Comparison of ENCODE assay signal across 12 cellular contexts in the genomic region with DNA sequence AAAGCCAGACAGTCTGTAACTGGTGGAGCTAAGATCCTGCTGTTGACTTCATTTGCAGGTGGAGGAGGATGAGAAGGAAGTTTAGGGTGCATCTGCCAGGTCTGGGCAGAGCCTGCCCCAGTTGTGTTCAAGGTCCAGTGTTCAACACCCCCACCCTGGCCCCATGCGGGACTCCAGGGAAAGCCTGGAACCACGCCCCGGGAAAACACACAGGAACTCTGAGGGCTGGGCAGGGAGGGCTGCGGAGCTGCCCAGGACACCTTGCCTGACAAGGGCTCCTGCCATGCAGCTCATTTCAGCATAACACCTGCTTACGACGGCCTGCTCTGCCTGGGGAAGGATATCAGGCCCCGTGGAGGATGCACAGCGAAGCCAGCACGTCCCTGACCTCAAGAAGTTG.
DNase-seq lines count a peak whose midpoint lies in the region; ATAC-seq, FAIRE-seq and TF ChIP-seq lines count a peak whose summit lies in the region.
"Had no signal": no experiment of that assay in that cellular context is flagged by ENCODE, and none has a peak within 500 bp of the region (broad histone marks: within the 10 kb centered on the region; RNA-seq: fewer than 3 reads in every experiment).

No MANE protein-coding gene starts in this region.

- H3K36me3 ChIP-seq in Panc1 (ENCODE audit: control insufficient read depth, insufficient read depth, low read length), result no peaks in the 10 kb centered on the region

- peaks cover 0 to 16% (median 5%) of the 10 kb centered on the region in 9 donors for H3K9me3 Mint-ChIP-seq in naive thymus-derived CD8-positive, alpha-beta T cell

- H3K9me3 ChIP-seq in AG04450 (ENCODE audit: control insufficient read depth, insufficient read depth, low read length) (no peaks in the 10 kb centered on the region; the same call in 1 of the 2 replicates), Panc1 (ENCODE audit: control insufficient read depth, insufficient read depth, low read depth, low read length) (no peaks in the 10 kb centered on the region), right cardiac atrium (ENCODE audit: control insufficient read depth, low read length) (no peaks in the 10 kb centered on the region)

- ATAC-seq in Panc1 (peak; percentile 35; the same call in 1 of the 2 replicates), right cardiac atrium (peak in 1 of 2 donors; percentile 23), GM19455 (IDR thresholded peaks at IDR 0.05; ENCODE audit: unreplicated experiment) (no peak)
- no peak for ATAC-seq in naive thymus-derived CD8-positive, alpha-beta T cell

- H3K4me3 Mint-ChIP-seq in naive thymus-derived CD8-positive, alpha-beta T cell, result no peak overlapping the region

- no peak overlapping the region for H3K27ac Mint-ChIP-seq in naive thymus-derived CD8-positive, alpha-beta T cell

- peaks cover 9 to 30% (median 15%) of the 10 kb centered on the region in 5 donors for H3K27me3 Mint-ChIP-seq in naive thymus-derived CD8-positive, alpha-beta T cell

- H3K4me1 Mint-ChIP-seq in naive thymus-derived CD8-positive, alpha-beta T cell, result peaks cover 0 to 4% (median 1%) of the 10 kb centered on the region in 4 donors

- H3K27me3 ChIP-seq in AG04450 (ENCODE audit: control insufficient read depth, insufficient read depth, low read length) (peaks cover 12% of the 10 kb centered on the region), Panc1 (ENCODE audit: control insufficient read depth, insufficient read depth, low read length) (no peaks in the 10 kb centered on the region), right cardiac atrium (ENCODE audit: control insufficient read depth, insufficient read depth) (no peaks in the 10 kb centered on the region)

- H3K36me3 Mint-ChIP-seq in naive thymus-derived CD8-positive, alpha-beta T cell, result peaks cover 0 to 5% (median 0%) of the 10 kb centered on the region in 3 donors

- H3K4me1 ChIP-seq in Panc1 (ENCODE audit: control insufficient read depth, insufficient read depth, low read length) (no peaks in the 10 kb centered on the region), right cardiac atrium (ENCODE audit: control insufficient read depth, insufficient read depth, low read length) (no peaks in the 10 kb centered on the region)

- H3K27ac ChIP-seq in AG04450 (ENCODE audit: low read depth, low read length), result no peak overlapping the region
- peak overlapping the region; percentile 6; the same call in 1 of the 2 replicates for H3K27ac ChIP-seq in Panc1 (ENCODE audit: low read length)
- no peak overlapping the region for H3K27ac ChIP-seq in right cardiac atrium (ENCODE audit: low read length)

- H3K4me3 ChIP-seq in AG04450 (ENCODE audit: low read depth, low read length) (peak overlapping the region; percentile 27), Panc1 (ENCODE audit: low read depth in 2 of 2, low read length in 2 of 2) (peak overlapping the region in 1 of 2 experiments; percentile 19; a peak in 2 of 4 replicates), right cardiac atrium (ENCODE audit: low read length) (peak overlapping the region; percentile 2)

- DNase-seq in AG04450 (ENCODE audit: low read depth, low spot score) (no peak), Panc1 (ENCODE audit: low read depth, low spot score) (no peak), right cardiac atrium (no peak), posterior vena cava (ENCODE audit: low spot score) (peak; percentile 73), urothelium cell line (ENCODE audit: low spot score) (no peak), anterior cingulate cortex (lab: John Stamatoyannopoulos, UW) (no peak)
- no peak for DNase-seq in naive thymus-derived CD8-positive, alpha-beta T cell
- DNase-seq: MM.1S, NCI-H446, RPMI8226 had no signal

- WGBS in right cardiac atrium, result 49% methylated on average over 9 of the region's 9 CpGs

- in situ Hi-C loops in Panc1 (cut with HindIII; ENCODE audit: low pct_unique_long_range_greater_than_20kb, low sequenced_read_pairs), result no loop called here

- POLR2A ChIA-PET in AG04450 (lab: Yijun Ruan, JAX), result interaction anchor here (1.0 to 1.3 kb wide), 2 partner anchors 299 to 313 kb away, joined by 3 to 5 read pairs; partner anchors contain the start of genes FAM43A and LSG1
- POLR2A ChIA-PET in Panc1 (lab: Charles Lee), result no interaction called here
- POLR2A ChIA-PET in naive thymus-derived CD8-positive, alpha-beta T cell (lab: Charles Lee), result no interaction called here

- CTCF ChIA-PET in AG04450 (lab: Charles Lee) (interaction anchor here (0.6 to 1.7 kb wide), 8 partner anchors 13 to 313 kb away, joined by 3 to 14 read pairs (median 4); no protein-coding TSS in a partner anchor), Panc1 (lab: Charles Lee) (interaction anchor here (1.1 to 2.1 kb wide), 2 partner anchors 13 to 302 kb away, joined by 3 to 8 read pairs; no protein-coding TSS in a partner anchor)

- FAIRE-seq in urothelium cell line (lab: Jason Lieb, UNC), result no peak
- FAIRE-seq: GM18507 had no signal

- intact Hi-C loops in Panc1 (cut with micrococcal nuclease; ENCODE audit: unreplicated experiment) (no loop called here), right cardiac atrium (cut with DNase I) (loop anchor here in 1 of 4 donors (10.0 kb wide), 1 partner anchor 300 kb away; the partner anchor contains the start of gene FAM43A), posterior vena cava (cut with DNase I) (no loop called here)

- BruUV-seq in Panc1 (replicated peaks; lab: Mats Ljungman, UMichigan), result no TSS peak

- no peak for TF ChIP-seq CTCF in AG04450 (IDR thresholded peaks at IDR 0.05; ENCODE audit: low read depth, low read length)
- TF ChIP-seq CTCF in Panc1 (IDR thresholded peaks at IDR 0.05), result no peak
